ENCODE assay signal across 8 cellular contexts in genomic region chr21:39313042-39313456, GRCh38. TPM values are rescaled to one million over a fixed set of nuclear protein-coding genes. Genes with fewer than 3 reads are reported as not detected.
DNase-seq lines count a peak whose midpoint lies in the region; ATAC-seq and TF ChIP-seq lines count a peak whose summit lies in the region.

No MANE protein-coding gene starts in this region.

- H3K4me2 ChIP-seq in fibroblast of lung (ENCODE audit: extremely low read depth, insufficient read depth, low read length), result peak overlapping the region; percentile 96

- H3K27ac Mint-ChIP-seq in activated CD4-positive, alpha-beta T cell treated with anti-CD3 and anti-CD28 coated beads, Interleukin-2, amount 10 ng/mL, durations not matched to agents 7 days and 5 days, result peak overlapping the region; percentile 96

- H3K9me3 ChIP-seq in fibroblast of lung (ENCODE audit: control insufficient read depth, insufficient read depth, low read depth, low read length), result no peaks in the 10 kb centered on the region

- peaks cover 38% of the 10 kb centered on the region for H3K4me1 Mint-ChIP-seq in activated CD4-positive, alpha-beta T cell treated with anti-CD3 and anti-CD28 coated beads, Interleukin-2, amount 10 ng/mL, durations not matched to agents 7 days and 5 days

- CTCF ChIA-PET in activated CD4-positive, alpha-beta T cell treated with anti-CD3 and anti-CD28 coated beads, Interleukin-2, amount 10 ng/mL, durations not matched to agents 7 days and 5 days (lab: Charles Lee), result interaction anchor here (1.1 to 2.4 kb wide), 5 partner anchors 13 to 128 kb away, joined by 3 to 7 read pairs (median 5); no protein-coding TSS in a partner anchor

- H3K9ac ChIP-seq in fibroblast of lung (ENCODE audit: insufficient read depth, low read length), result peak overlapping the region; percentile 84

- H3K27me3 ChIP-seq in fibroblast of lung (ENCODE audit: control insufficient read depth, insufficient read depth, low read length), result no peaks in the 10 kb centered on the region

- peak; percentile 18 for ATAC-seq in GM18867 (IDR thresholded peaks at IDR 0.05; ENCODE audit: unreplicated experiment)
- ATAC-seq in HG03442 (IDR thresholded peaks at IDR 0.05; ENCODE audit: unreplicated experiment), result peak; percentile 16
- no peak for ATAC-seq in HG03457 (IDR thresholded peaks at IDR 0.05; ENCODE audit: unreplicated experiment)

- peak; percentile 25 for DNase-seq in AG08396 (ENCODE audit: low spot score)
- no peak for DNase-seq in activated CD4-positive, alpha-beta T cell treated with anti-CD3 and anti-CD28 coated beads, Interleukin-2, amount 10 ng/mL, durations not matched to agents 7 days and 5 days
- DNase-seq in fibroblast of lung (ENCODE audit: low read depth in 2 of 2), result peak in 1 of 2 donors; percentile 11
- peak in 32 of 56 donors; percentile 29 to 85 (median 65) for DNase-seq in nucleus accumbens (lab: John Stamatoyannopoulos, UW)
- DNase-seq in NCI-H82 (lab: John Stamatoyannopoulos, UW), result no peak

- peak overlapping the region; percentile 18 to 75 (median 53) for H3K4me3 ChIP-seq in fibroblast of lung (replicated peaks in 1 of 4; ENCODE audit: control extremely low read depth in 1 of 4, insufficient read depth in 1 of 4, low read depth in 3 of 4, low read length in 4 of 4)

- no peak for TF ChIP-seq CTCF in fibroblast of lung (conservative IDR thresholded peaks at IDR 0.05 in 1 of 2, IDR thresholded peaks at IDR 0.05 in 1 of 2; ENCODE audit: low read depth in 1 of 2, low read length in 2 of 2)

- H3K36me3 Mint-ChIP-seq in activated CD4-positive, alpha-beta T cell treated with anti-CD3 and anti-CD28 coated beads, Interleukin-2, amount 10 ng/mL, durations not matched to agents 7 days and 5 days (ENCODE audit: low read depth), result peaks cover 25% of the 10 kb centered on the region

- H3K27me3 Mint-ChIP-seq in activated CD4-positive, alpha-beta T cell treated with anti-CD3 and anti-CD28 coated beads, Interleukin-2, amount 10 ng/mL, durations not matched to agents 7 days and 5 days, result no peaks in the 10 kb centered on the region

- H2AFZ ChIP-seq in fibroblast of lung (ENCODE audit: low read length), result no peak overlapping the region

- H3K9me3 Mint-ChIP-seq in activated CD4-positive, alpha-beta T cell treated with anti-CD3 and anti-CD28 coated beads, Interleukin-2, amount 10 ng/mL, durations not matched to agents 7 days and 5 days, result no peaks in the 10 kb centered on the region

- H3K36me3 ChIP-seq in fibroblast of lung (ENCODE audit: control insufficient read depth, insufficient read depth, low read length), result no peaks in the 10 kb centered on the region

- H3K4me1 ChIP-seq in fibroblast of lung (ENCODE audit: control insufficient read depth, extremely low read depth, insufficient read depth, low read length), result no peaks in the 10 kb centered on the region

- H3K27ac ChIP-seq in fibroblast of lung (ENCODE audit: insufficient read depth, low read length), result peak overlapping the region; percentile 86

- peak overlapping the region; percentile 97 for H3K4me3 Mint-ChIP-seq in activated CD4-positive, alpha-beta T cell treated with anti-CD3 and anti-CD28 coated beads, Interleukin-2, amount 10 ng/mL, durations not matched to agents 7 days and 5 days

- no peaks in the 10 kb centered on the region for H4K20me1 ChIP-seq in fibroblast of lung (ENCODE audit: control insufficient read depth, extremely low read depth, insufficient read depth, low read length)

- peaks cover 14% of the 10 kb centered on the region for H3K79me2 ChIP-seq in fibroblast of lung (ENCODE audit: control insufficient read depth, insufficient read depth, low read length)

- POLR2A ChIA-PET in activated CD4-positive, alpha-beta T cell treated with anti-CD3 and anti-CD28 coated beads, Interleukin-2, amount 10 ng/mL, durations not matched to agents 7 days and 5 days (lab: Charles Lee), result no interaction called here

RNA-seq across cellular contexts. Expression of gene BRWD1, which starts 0.4 kb away (rescaled TPM):
- 10 to 100 TPM; 33.0 to 34.4 TPM for total RNA-seq in activated CD4-positive, alpha-beta T cell treated with anti-CD3 and anti-CD28 coated beads, Interleukin-2, amount 10 ng/mL, durations not matched to agents 7 days and 5 days
- total RNA-seq in fibroblast of lung, result 48.9 and 62.1 TPM in 2 replicates
- polyA plus RNA-seq in fibroblast of lung, result 10.8 and 17.1 TPM in 2 replicates
- 6.4 and 10.7 TPM in 2 replicates for polyA plus RNA-seq in fibroblast of lung (2012)
- 4.5 and 10.6 TPM in 2 replicates for polyA minus RNA-seq in fibroblast of lung (ENCODE audit: low replicate concordance)

RNA-seq across cellular contexts. Expression of gene HMGN1, which starts 35.8 kb away (rescaled TPM):
- 100 to 1,000 TPM; 389 to 395 TPM for total RNA-seq in activated CD4-positive, alpha-beta T cell treated with anti-CD3 and anti-CD28 coated beads, Interleukin-2, amount 10 ng/mL, durations not matched to agents 7 days and 5 days
- 171 and 179 TPM in 2 replicates for total RNA-seq in fibroblast of lung
- 160 and 189 TPM in 2 replicates for polyA plus RNA-seq in fibroblast of lung
- polyA plus RNA-seq in fibroblast of lung (2012), result 229 and 291 TPM in 2 replicates
- polyA minus RNA-seq in fibroblast of lung (ENCODE audit: low replicate concordance), result 3.1 and 8.2 TPM in 2 replicates

Comparison
In these comparisons a context has a peak if more than half of its experiments do, and no peak if none do; other contexts are left out.
1. DNase-seq: peak in AG08396 (single experiment) and nucleus accumbens (32 of 56); none in activated CD4-positive, alpha-beta T cell treated with anti-CD3 and anti-CD28 coated beads, Interleukin-2, amount 10 ng/mL, durations not matched to agents 7 days and 5 days (single experiment) and NCI-H82 (single experiment).